9 cellular contexts compared by ENCODE assay signal in genomic region chr2:102061962-102062795, GRCh38.
A peak's percentile ranks its signal among the peaks of the same experiment; 100 is the strongest.
DNase-seq lines count a peak whose midpoint lies in the region; ATAC-seq and TF ChIP-seq lines count a peak whose summit lies in the region.
"Had no signal": no experiment of that assay in that cellular context is flagged by ENCODE, and none has a peak within 500 bp of the region (broad histone marks: within the 10 kb centered on the region; RNA-seq: fewer than 3 reads in every experiment).

No MANE protein-coding gene starts in this region.

- ATAC-seq in SK-N-SH treated with all-trans-retinoic acid at 6 μM for 48 hours, result no peak
- ATAC-seq in HG02623 (IDR thresholded peaks at IDR 0.05; ENCODE audit: unreplicated experiment), result no peak

- H3K9ac ChIP-seq in SK-N-SH, result peak overlapping the region; percentile 5; the same call in 1 of the 2 replicates

- no peaks in the 10 kb centered on the region for H3K9me3 ChIP-seq in SK-N-SH

- H3K4me1 ChIP-seq in SK-N-SH (ENCODE audit: control insufficient read depth in 1 of 2, insufficient read depth in 2 of 2, low read depth in 1 of 2, low read length in 1 of 2), result peaks cover 32 to 37% of the 10 kb centered on the region in 2 experiments

- H3K36me3 ChIP-seq in SK-N-SH (replicated peaks in 1 of 2; ENCODE audit: control insufficient read depth in 1 of 2, insufficient read depth in 2 of 2, low read length in 1 of 2), result no peaks in the 10 kb centered on the region

- H3K27me3 ChIP-seq in SK-N-SH (ENCODE audit: insufficient read depth), result no peaks in the 10 kb centered on the region

- DNase-seq in SK-N-SH (no peak), astrocyte of the hippocampus (ENCODE audit: low read depth, low spot score) (peak; percentile 85), left kidney (ENCODE audit: low read depth, low spot score) (peak; percentile 57), stromal cell of bone marrow (ENCODE audit: low read depth) (peak; percentile 94), GM19238 (ENCODE audit: insufficient read length, low spot score) (no peak), NOMO-1 treated with DMSO at 0.1 percent for 48 hours (lab: John Stamatoyannopoulos, UW; ENCODE audit: unreplicated experiment) (no peak)
- DNase-seq: activated B cell treated with CpG ODN at 0.5 μM for 24 hours had no signal

- POLR2A ChIA-PET in SK-N-SH (lab: Yijun Ruan, JAX), result no interaction called here

- 79% methylated on average over 8 of the region's 8 CpGs for WGBS in SK-N-SH (ENCODE audit: low lambda C conversion rate)

- H3K4me2 ChIP-seq in SK-N-SH, result peak overlapping the region; percentile 75; the same call in 1 of the 2 replicates

- no peaks in the 10 kb centered on the region for H3K79me2 ChIP-seq in SK-N-SH (ENCODE audit: insufficient read depth)

- H3F3A ChIP-seq in SK-N-SH (replicated peaks; ENCODE audit: insufficient read depth), result peaks cover 38% of the 10 kb centered on the region

- CTCF ChIA-PET in SK-N-SH (lab: Yijun Ruan, JAX), result interaction anchor here (1.9 kb wide), 1 partner anchor 178 kb away, joined by 8 read pairs; no protein-coding TSS in a partner anchor

- no peak overlapping the region for H3K4me3 ChIP-seq in SK-N-SH (ENCODE audit: low read depth in 2 of 2, low read length in 1 of 2)

- H3K9me2 ChIP-seq in SK-N-SH, result no peaks in the 10 kb centered on the region

- H2AFZ ChIP-seq in SK-N-SH (ENCODE audit: low read depth), result no peak overlapping the region

- TF ChIP-seq EP300 in SK-N-SH (IDR thresholded peaks at IDR 0.05; ENCODE audit: borderline replicate concordance in 1 of 2, low read depth in 1 of 2, low read length in 1 of 2), result peak in 1 of 2 experiments; percentile 38; a peak in 1 of 4 replicates

- no peaks in the 10 kb centered on the region for H4K20me1 ChIP-seq in SK-N-SH (ENCODE audit: insufficient read depth)

- TF ChIP-seq RAD21 in SK-N-SH (IDR thresholded peaks at IDR 0.05; ENCODE audit: low read length), result no peak

- peak overlapping the region; percentile 88 to 99; a peak in 3 of 4 replicates for H3K27ac ChIP-seq in SK-N-SH (ENCODE audit: low read depth in 2 of 2, low read length in 1 of 2)

- no peak for TF ChIP-seq CTCF in SK-N-SH (IDR thresholded peaks at IDR 0.05)

TF ChIP-seq in SK-N-SH, 30 proteins besides CTCF, POLR2A, EP300 and RAD21:
- TF ChIP-seq NFIC (IDR thresholded peaks at IDR 0.05; ENCODE audit: borderline replicate concordance), result peak; percentile 10; the same call in 1 of the 2 replicates
- TF ChIP-seq TCF12 (IDR thresholded peaks at IDR 0.05), result peak; percentile 72
- no peak for TF ChIP-seq ELF1 (IDR thresholded peaks at IDR 0.05)
- TF ChIP-seq, protein P1, sequence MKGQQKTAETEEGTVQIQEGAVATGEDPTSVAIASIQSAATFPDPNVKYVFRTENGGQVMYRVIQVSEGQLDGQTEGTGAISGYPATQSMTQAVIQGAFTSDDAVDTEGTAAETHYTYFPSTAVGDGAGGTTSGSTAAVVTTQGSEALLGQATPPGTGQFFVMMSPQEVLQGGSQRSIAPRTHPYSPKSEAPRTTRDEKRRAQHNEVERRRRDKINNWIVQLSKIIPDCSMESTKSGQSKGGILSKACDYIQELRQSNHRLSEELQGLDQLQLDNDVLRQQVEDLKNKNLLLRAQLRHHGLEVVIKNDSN (IDR thresholded peaks at IDR 0.05; ENCODE audit: borderline replicate concordance, low read depth), result no peak
- TF ChIP-seq FOSL2 (IDR thresholded peaks at IDR 0.05; ENCODE audit: borderline replicate concordance, low read depth), result peak; percentile 31; the same call in 1 of the 2 replicates
- no peak for TF ChIP-seq GABPA (IDR thresholded peaks at IDR 0.05; ENCODE audit: low read depth)
- peak; percentile 37 for TF ChIP-seq JUND (IDR thresholded peaks at IDR 0.05)
- peak; percentile 86 for TF ChIP-seq PBX3 (IDR thresholded peaks at IDR 0.05)

TF ChIP-seq in SK-N-SH treated with all-trans-retinoic acid at 6 μM for 48 hours, 23 proteins besides CTCF, POLR2A, EP300 and RAD21:
- no peak for TF ChIP-seq ZNF70 (CRISPR knock-in tag; IDR thresholded peaks at IDR 0.05)
- TF ChIP-seq GLIS3 (CRISPR knock-in tag; IDR thresholded peaks at IDR 0.05), result no peak
- no peak for TF ChIP-seq PATZ1 (CRISPR knock-in tag; IDR thresholded peaks at IDR 0.05; ENCODE audit: borderline replicate concordance)
- TF ChIP-seq OSR1 (CRISPR knock-in tag; IDR thresholded peaks at IDR 0.05), result no peak
- TF ChIP-seq, protein P2, sequence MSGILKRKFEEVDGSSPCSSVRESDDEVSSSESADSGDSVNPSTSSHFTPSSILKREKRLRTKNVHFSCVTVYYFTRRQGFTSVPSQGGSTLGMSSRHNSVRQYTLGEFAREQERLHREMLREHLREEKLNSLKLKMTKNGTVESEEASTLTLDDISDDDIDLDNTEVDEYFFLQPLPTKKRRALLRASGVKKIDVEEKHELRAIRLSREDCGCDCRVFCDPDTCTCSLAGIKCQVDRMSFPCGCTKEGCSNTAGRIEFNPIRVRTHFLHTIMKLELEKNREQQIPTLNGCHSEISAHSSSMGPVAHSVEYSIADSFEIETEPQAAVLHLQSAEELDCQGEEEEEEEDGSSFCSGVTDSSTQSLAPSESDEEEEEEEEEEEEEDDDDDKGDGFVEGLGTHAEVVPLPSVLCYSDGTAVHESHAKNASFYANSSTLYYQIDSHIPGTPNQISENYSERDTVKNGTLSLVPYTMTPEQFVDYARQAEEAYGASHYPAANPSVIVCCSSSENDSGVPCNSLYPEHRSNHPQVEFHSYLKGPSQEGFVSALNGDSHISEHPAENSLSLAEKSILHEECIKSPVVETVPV (CRISPR knock-in tag; IDR thresholded peaks at IDR 0.05), result no peak
- TF ChIP-seq TOX (CRISPR knock-in tag; IDR thresholded peaks at IDR 0.05; ENCODE audit: borderline replicate concordance), result no peak
- TF ChIP-seq PPARA (CRISPR knock-in tag; IDR thresholded peaks at IDR 0.05; ENCODE audit: borderline replicate concordance), result no peak
- no peak for TF ChIP-seq ESRRG (CRISPR knock-in tag; IDR thresholded peaks at IDR 0.05)
- no peak for TF ChIP-seq BACH2 (CRISPR knock-in tag; IDR thresholded peaks at IDR 0.05; ENCODE audit: borderline replicate concordance)

Comparison
In these comparisons a context has a peak if more than half of its experiments do, and no peak if none do; other contexts are left out.
1. DNase-seq: peak in astrocyte of the hippocampus (single experiment), left kidney (single experiment) and stromal cell of bone marrow (single experiment); none in SK-N-SH (single experiment), GM19238 (single experiment) and NOMO-1 treated with DMSO at 0.1 percent for 48 hours (single experiment).